In genomic region chr10:119658274-119658673, GRCh38 we compare ENCODE assay signal across 8 cellular contexts. TPM values are rescaled to one million over a fixed set of nuclear protein-coding genes. Genes with fewer than 3 reads are reported as not detected.
A peak's percentile ranks its signal among the peaks of the same experiment; 100 is the strongest.
DNase-seq lines count a peak whose midpoint lies in the region; ATAC-seq and TF ChIP-seq lines count a peak whose summit lies in the region.

No MANE protein-coding gene starts in this region.

- no peak overlapping the region for H3K27ac Mint-ChIP-seq in immature natural killer cell

- no peaks in the 10 kb centered on the region for H3K27me3 Mint-ChIP-seq in immature natural killer cell (ENCODE audit: low read depth in 3 of 3)

- H3K9me3 ChIP-seq in BLaER1, result peaks cover 3% of the 10 kb centered on the region; the same call in 1 of the 2 replicates
- no peaks in the 10 kb centered on the region for H3K9me3 ChIP-seq in testis

- TF ChIP-seq POLR2A in testis (IDR thresholded peaks at IDR 0.05), result no peak

- H3K4me3 Mint-ChIP-seq in immature natural killer cell, result no peak overlapping the region

- WGBS in testis, 2 donors, result 25 to 38% methylated on average over 13 of the region's 13 CpGs

- no peak overlapping the region for H3K4me3 ChIP-seq in BLaER1
- H3K4me3 ChIP-seq in cardiac fibroblast (replicated peaks in 1 of 2; ENCODE audit: low read depth in 2 of 2, low read length in 2 of 2), result peak overlapping the region in 1 of 2 donors; percentile 21
- no peak overlapping the region for H3K4me3 ChIP-seq in testis

- TF ChIP-seq CTCF in cardiac fibroblast (IDR thresholded peaks at IDR 0.05; ENCODE audit: low read depth, low read length) (no peak), testis (IDR thresholded peaks at IDR 0.05) (no peak)

- H3K9me3 Mint-ChIP-seq in immature natural killer cell, result no peaks in the 10 kb centered on the region

- intact Hi-C loops in left colon (cut with DNase I, micrococcal nuclease), result no loop called here
- intact Hi-C loops in testis (cut with DNase I; ENCODE audit: low total_unique reads), result no loop called here

- peaks cover 53% of the 10 kb centered on the region for H3K36me3 ChIP-seq in BLaER1
- H3K36me3 ChIP-seq in testis (ENCODE audit: low read depth, missing control alignments), result no peaks in the 10 kb centered on the region

- DNase-seq in Kasumi-1 (lab: John Stamatoyannopoulos, UW) (peak; percentile 54 to 68), cardiac fibroblast (ENCODE audit: low read depth in 2 of 2) (peak; percentile 89 to 95), left colon (peak; percentile 27 to 78), testis (peak; percentile 84), immature natural killer cell (no peak)

- H3K9ac ChIP-seq in BLaER1, result no peak overlapping the region

- H3K27ac ChIP-seq in BLaER1 (peak overlapping the region; percentile 5; the same call in 1 of the 2 replicates), testis (peak overlapping the region; percentile 55 to 59)

- H3K27me3 ChIP-seq in BLaER1 (no peaks in the 10 kb centered on the region), testis (no peaks in the 10 kb centered on the region)

- peaks cover 58% of the 10 kb centered on the region for H4K20me1 ChIP-seq in BLaER1

- ATAC-seq in left colon (peak; percentile 25), GM18858 (IDR thresholded peaks at IDR 0.05; ENCODE audit: unreplicated experiment) (no peak), HG03565 (IDR thresholded peaks at IDR 0.05; ENCODE audit: unreplicated experiment) (no peak)

- H3K4me2 ChIP-seq in BLaER1, result no peak overlapping the region

- peaks cover 5 to 12% of the 10 kb centered on the region in 2 donors for H3K4me1 Mint-ChIP-seq in immature natural killer cell

- peaks cover 72% of the 10 kb centered on the region for H3K4me1 ChIP-seq in BLaER1
- H3K4me1 ChIP-seq in testis, result peaks cover 45% of the 10 kb centered on the region

- H3K36me3 Mint-ChIP-seq in immature natural killer cell, result no peaks in the 10 kb centered on the region

RNA-seq across cellular contexts. Expression of gene BAG3, which starts 7.1 kb away (rescaled TPM):
- 10 to 100 TPM; 26.4 to 26.9 TPM for total RNA-seq in left colon
- 10 to 100 TPM; 36.7 to 44.8 TPM for total RNA-seq in testis
- polyA plus RNA-seq in testis (ENCODE audit: insufficient read depth, low read depth, low replicate concordance), result 50.3 TPM
- polyA plus RNA-seq in immature natural killer cell, result 1 to 10 TPM in 2 of 3 donors, under 1 TPM in 1; 0.57 to 3.1 (median 2.2) TPM

Comparison
In these comparisons a context has a peak if more than half of its experiments do, and no peak if none do; other contexts are left out.
1. DNase-seq: peak in Kasumi-1 (2 of 2), cardiac fibroblast (2 of 2), left colon (2 of 2) and testis (single experiment); none in immature natural killer cell (0 of 3).